Comparison of ENCODE assay signal across 1 cellular context in the genomic region with DNA sequence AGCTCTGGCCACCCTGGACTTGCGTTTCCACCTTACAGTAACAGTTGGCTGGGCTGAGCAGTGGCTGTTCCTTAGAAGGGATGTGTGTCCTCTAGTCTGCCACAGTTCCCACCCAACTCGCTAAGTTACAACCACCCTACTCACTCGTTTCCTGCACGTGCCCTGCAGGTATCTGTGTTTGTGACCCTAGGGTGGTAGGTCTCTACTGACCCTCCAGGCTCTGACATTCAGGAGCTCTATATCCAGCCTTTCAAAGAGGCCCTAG.
TF ChIP-seq lines count a peak whose summit lies in the region.

No MANE protein-coding gene starts in this region.

TF ChIP-seq in WTC11, 78 proteins besides CTCF, POLR2A, EP300 and RAD21 (continued from another document):
- no peak for TF ChIP-seq ELF4 (CRISPR knock-in tag; IDR thresholded peaks at IDR 0.05; ENCODE audit: low read depth)
